In genomic region chr5:142720561-142721275, GRCh38 we compare ENCODE assay signal across 11 cellular contexts. TPM values are rescaled to one million over a fixed set of nuclear protein-coding genes. Genes with fewer than 3 reads are reported as not detected.
DNase-seq lines count a peak whose midpoint lies in the region; FAIRE-seq and TF ChIP-seq lines count a peak whose summit lies in the region.
"Had no signal": no experiment of that assay in that cellular context is flagged by ENCODE, and none has a peak within 500 bp of the region (broad histone marks: within the 10 kb centered on the region; RNA-seq: fewer than 3 reads in every experiment).

No MANE protein-coding gene starts in this region.

- no peak overlapping the region for H3K23ac ChIP-seq in trophoblast cell (ENCODE audit: low read length)

- H3K27me3 ChIP-seq in trophoblast cell (ENCODE audit: insufficient read depth, low read length): no peaks in the 10 kb centered on the region

- H4K12ac ChIP-seq in trophoblast cell (ENCODE audit: low read depth, low read length): no peak overlapping the region

- H3K4me3 ChIP-seq in trophoblast cell (ENCODE audit: low read depth, low read length): no peak overlapping the region

- WGBS in trophoblast cell (ENCODE audit: extremely low coverage, insufficient coverage, insufficient read length): no CpG with 5 or more reads among the region's 13 CpGs

- no peak for FAIRE-seq in GM12891 (lab: Jason Lieb, UNC)
- FAIRE-seq: endothelial cell of umbilical vein had no signal

- no peak overlapping the region for H2BK5ac ChIP-seq in trophoblast cell (ENCODE audit: low read depth, low read length, poor library complexity)

- H2BK12ac ChIP-seq in trophoblast cell (ENCODE audit: low read length): no peak overlapping the region

- no peak overlapping the region for H4K91ac ChIP-seq in trophoblast cell (ENCODE audit: low read depth, low read length)

- no peak overlapping the region for H4K8ac ChIP-seq in trophoblast cell (ENCODE audit: low read depth, low read length)

- DNase-seq in EH (ENCODE audit: low read depth) (peak; percentile 60), NCI-H2196 treated with DMSO at 0.1 percent for 48 hours (lab: John Stamatoyannopoulos, UW; ENCODE audit: unreplicated experiment) (peak; percentile 88), cerebellar cortex (ENCODE audit: low spot score) (peak; percentile 72), trophoblast cell (peak; percentile 93 to 95), SKM-1 (lab: John Stamatoyannopoulos, UW; ENCODE audit: unreplicated experiment) (no peak), GM12891 (ENCODE audit: insufficient read length, low spot score) (no peak), kidney tubule cell (ENCODE audit: low spot score) (no peak)
- DNase-seq in activated CD8-positive, alpha-beta memory T cell treated with anti-CD3 and anti-CD28 coated beads for 24 hours: no peak
- DNase-seq: stimulated activated CD4-positive, alpha-beta T cell treated with anti-CD3 and anti-CD28 coated beads, Interleukin-12 subunit alpha, Interleukin-12 subunit beta, amount 100 ng/mL, for 4 hours; T-helper 9 cell had no signal

- no peak overlapping the region for H3K4me2 ChIP-seq in trophoblast cell (ENCODE audit: low read length)

- H3K9ac ChIP-seq in trophoblast cell (ENCODE audit: low read length): no peak overlapping the region

- H3K79me2 ChIP-seq in trophoblast cell (ENCODE audit: control insufficient read depth, insufficient read depth, low read length, poor library complexity): no peaks in the 10 kb centered on the region

- peaks cover 2% of the 10 kb centered on the region for H3K9me3 ChIP-seq in trophoblast cell (ENCODE audit: insufficient read depth, low read depth, low read length)

- no peak for TF ChIP-seq POLR2A in GM12891 (IDR thresholded peaks at IDR 0.05; ENCODE audit: low read depth, low read length)

- H3K27ac ChIP-seq in trophoblast cell (ENCODE audit: low read depth, low read length): no peak overlapping the region

- H3K18ac ChIP-seq in trophoblast cell (ENCODE audit: low read length): no peak overlapping the region

- peaks cover 0 to 8% of the 10 kb centered on the region in 2 experiments for H3K4me1 ChIP-seq in trophoblast cell (ENCODE audit: control insufficient read depth in 1 of 2, insufficient read depth in 2 of 2, low read length in 2 of 2)

- H2AK5ac ChIP-seq in trophoblast cell (ENCODE audit: low read length): no peak overlapping the region

- no peaks in the 10 kb centered on the region for H3K79me1 ChIP-seq in trophoblast cell (ENCODE audit: low read length)

- H3K14ac ChIP-seq in trophoblast cell (ENCODE audit: low read length): no peak overlapping the region

- no peak overlapping the region for H2BK120ac ChIP-seq in trophoblast cell (ENCODE audit: insufficient read depth, low read length, poor library complexity)

- H3K36me3 ChIP-seq in trophoblast cell (ENCODE audit: control insufficient read depth in 1 of 2, insufficient read depth in 2 of 2, low read length in 2 of 2): no peaks in the 10 kb centered on the region

- H2AFZ ChIP-seq in trophoblast cell (ENCODE audit: insufficient read depth, low read length, poor library complexity): no peak overlapping the region

- H3K4ac ChIP-seq in trophoblast cell (ENCODE audit: low read depth, low read length): no peak overlapping the region

TF ChIP-seq in GM12891, 5 proteins besides CTCF, POLR2A, EP300 and RAD21:
- TF ChIP-seq SPI1 (IDR thresholded peaks at IDR 0.05; ENCODE audit: low read depth, low read length) (no peak), TAF1 (IDR thresholded peaks at IDR 0.05; ENCODE audit: low read depth, low read length) (no peak), PAX5 (IDR thresholded peaks at IDR 0.05; ENCODE audit: insufficient read depth, low read length, severe bottlenecking) (no peak), POU2F2 (IDR thresholded peaks at IDR 0.05; ENCODE audit: low read depth, low read length) (no peak), POLR2AphosphoS5 (IDR thresholded peaks at IDR 0.05; ENCODE audit: low read depth, low read length) (no peak)

RNA-seq across cellular contexts. Expression of gene FGF1, which starts 34.8 kb away (rescaled TPM):
- polyA plus RNA-seq in trophoblast cell (2013): 3.8 and 5.4 TPM in 2 replicates
- polyA plus RNA-seq in GM12891 (2012; ENCODE audit: low read depth, missing spikeins): not detected
- polyA plus RNA-seq: endothelial cell of umbilical vein had no signal

RNA-seq across cellular contexts. Expression of gene ARHGAP26, which starts 49.5 kb away (rescaled TPM):
- 3.3 and 3.7 TPM in 2 replicates for polyA plus RNA-seq in trophoblast cell (2013)
- polyA plus RNA-seq in GM12891 (2012; ENCODE audit: low read depth, missing spikeins): 9.8 TPM

Comparison
In these comparisons a context has a peak if more than half of its experiments do, and no peak if none do; other contexts are left out.
1. DNase-seq: peak in EH (single experiment), NCI-H2196 treated with DMSO at 0.1 percent for 48 hours (single experiment), cerebellar cortex (single experiment) and trophoblast cell (2 of 2); none in SKM-1 (single experiment), GM12891 (single experiment), kidney tubule cell (single experiment) and activated CD8-positive, alpha-beta memory T cell treated with anti-CD3 and anti-CD28 coated beads for 24 hours (single experiment).